12 cellular contexts compared by ENCODE assay signal in genomic region chr13:110352735-110353134, GRCh38. TPM values are rescaled to one million over a fixed set of nuclear protein-coding genes. Genes with fewer than 3 reads are reported as not detected.
A peak's percentile ranks its signal among the peaks of the same experiment; 100 is the strongest.
DNase-seq lines count a peak whose midpoint lies in the region; ATAC-seq and TF ChIP-seq lines count a peak whose summit lies in the region.
"Had no signal": no experiment of that assay in that cellular context is flagged by ENCODE, and none has a peak within 500 bp of the region (broad histone marks: within the 10 kb centered on the region; RNA-seq: fewer than 3 reads in every experiment).

No MANE protein-coding gene starts in this region.

- H3K4me3 Mint-ChIP-seq in type B pancreatic cell = no peak overlapping the region
- H3K4me3 Mint-ChIP-seq: T-helper 2 cell treated with Interferon-gamma antibody and Interleukin-4, amounts not matched to agents 5 μg/mL and 100 μg/mL, for 36 hours had no signal

- H3K9me3 ChIP-seq in cardiac muscle cell (ENCODE audit: low read depth) (no peaks in the 10 kb centered on the region), WERI-Rb-1 (ENCODE audit: severe bottlenecking) (no peaks in the 10 kb centered on the region), left lung (no peaks in the 10 kb centered on the region), SJCRH30 (replicated peaks) (no peaks in the 10 kb centered on the region)

- no peak overlapping the region for H3K27ac ChIP-seq in cardiac muscle cell
- no peak overlapping the region for H3K27ac ChIP-seq in WERI-Rb-1
- H3K27ac ChIP-seq in left lung = peak overlapping the region in 1 of 2 donors; percentile 5
- no peak overlapping the region for H3K27ac ChIP-seq in SJCRH30

- H3K4me1 ChIP-seq in cardiac muscle cell (ENCODE audit: low read depth) = peaks cover 25% of the 10 kb centered on the region
- H3K4me1 ChIP-seq in left lung = peaks cover 0 to 16% of the 10 kb centered on the region in 2 donors
- H3K4me1 ChIP-seq in SJCRH30 = peaks cover 29% of the 10 kb centered on the region

- no peaks in the 10 kb centered on the region for H3K27me3 ChIP-seq in cardiac muscle cell
- no peaks in the 10 kb centered on the region for H3K27me3 ChIP-seq in WERI-Rb-1 (ENCODE audit: insufficient read depth, low read depth, severe bottlenecking)
- no peaks in the 10 kb centered on the region for H3K27me3 ChIP-seq in kidney epithelial cell (ENCODE audit: control insufficient read depth, insufficient read depth, low read length)
- H3K27me3 ChIP-seq in left lung = no peaks in the 10 kb centered on the region
- no peaks in the 10 kb centered on the region for H3K27me3 ChIP-seq in SJCRH30

- H3K27ac Mint-ChIP-seq in type B pancreatic cell = no peak overlapping the region
- H3K27ac Mint-ChIP-seq: T-helper 2 cell treated with Interferon-gamma antibody and Interleukin-4, amounts not matched to agents 5 μg/mL and 100 μg/mL, for 36 hours had no signal

- ATAC-seq in left ventricle myocardium superior (no peak), left lung (no peak)

- no peak for DNase-seq in cardiac muscle cell (ENCODE audit: low read depth in 1 of 2, low spot score in 1 of 2)
- no peak for DNase-seq in left ventricle myocardium superior
- peak; percentile 36 for DNase-seq in WERI-Rb-1
- no peak for DNase-seq in kidney epithelial cell (ENCODE audit: low read depth)
- DNase-seq in type B pancreatic cell (ENCODE audit: extremely low spot score, unreplicated experiment) = no peak
- DNase-seq in GF-D8 (lab: John Stamatoyannopoulos, UW) = no peak
- DNase-seq in left lung = no peak
- no peak for DNase-seq in SJCRH30
- DNase-seq: activated CD8-positive, alpha-beta memory T cell treated with anti-CD3 and anti-CD28 coated beads, Interleukin-2, amount 50 U/mL, for 4 hours; NCI-H1092 treated with DMSO at 0.1 percent for 48 hours; nucleus accumbens had no signal

- H3K9me3 Mint-ChIP-seq in type B pancreatic cell = no peaks in the 10 kb centered on the region
- H3K9me3 Mint-ChIP-seq: T-helper 2 cell treated with Interferon-gamma antibody and Interleukin-4, amounts not matched to agents 5 μg/mL and 100 μg/mL, for 36 hours had no signal

- TF ChIP-seq CTCF in cardiac muscle cell (IDR thresholded peaks at IDR 0.05; ENCODE audit: low read depth, low read length) = peak; percentile 33
- TF ChIP-seq CTCF in WERI-Rb-1 (IDR thresholded peaks at IDR 0.05; ENCODE audit: low read depth, low read length) = peak; percentile 68
- peak; percentile 40 for TF ChIP-seq CTCF in kidney epithelial cell (IDR thresholded peaks at IDR 0.05; ENCODE audit: insufficient read depth, low read length, poor library complexity, severe bottlenecking)
- peak; percentile 33 for TF ChIP-seq CTCF in type B pancreatic cell (conservative IDR thresholded peaks at IDR 0.05)
- no peak for TF ChIP-seq CTCF in left lung (IDR thresholded peaks at IDR 0.05)

- H3K36me3 ChIP-seq in cardiac muscle cell = no peaks in the 10 kb centered on the region
- peaks cover 5% of the 10 kb centered on the region; the same call in 1 of the 2 replicates for H3K36me3 ChIP-seq in WERI-Rb-1
- H3K36me3 ChIP-seq in kidney epithelial cell (ENCODE audit: control insufficient read depth, insufficient read depth, low read length) = peaks cover 1% of the 10 kb centered on the region
- H3K36me3 ChIP-seq in left lung = no peaks in the 10 kb centered on the region
- peaks cover 9% of the 10 kb centered on the region; the same call in 1 of the 2 replicates for H3K36me3 ChIP-seq in SJCRH30

- no peaks in the 10 kb centered on the region for H3K27me3 Mint-ChIP-seq in type B pancreatic cell

- H3K36me3 Mint-ChIP-seq in type B pancreatic cell = peaks cover 4% of the 10 kb centered on the region

- intact Hi-C loops in left ventricle myocardium superior (cut with micrococcal nuclease) (no loop called here), left lung (cut with DNase I) (no loop called here)

- no peak overlapping the region for H3K4me3 ChIP-seq in cardiac muscle cell
- H3K4me3 ChIP-seq in WERI-Rb-1 (ENCODE audit: low read depth, low read length) = no peak overlapping the region
- H3K4me3 ChIP-seq in kidney epithelial cell (ENCODE audit: low read depth, low read length) = no peak overlapping the region
- no peak overlapping the region for H3K4me3 ChIP-seq in left lung
- no peak overlapping the region for H3K4me3 ChIP-seq in SJCRH30

- peaks cover 5% of the 10 kb centered on the region for H3K4me1 Mint-ChIP-seq in type B pancreatic cell (ENCODE audit: unreplicated experiment)

RNA-seq across cellular contexts. Expression of gene COL4A2, which starts 45.7 kb away (rescaled TPM):
- 285 and 516 TPM in 2 replicates for total RNA-seq in cardiac muscle cell
- polyA plus RNA-seq in cardiac muscle cell = 184 and 277 TPM in 2 replicates
- 126 TPM for total RNA-seq in left ventricle myocardium superior
- 1,736 and 1,860 TPM in 2 replicates for total RNA-seq in kidney epithelial cell
- total RNA-seq in type B pancreatic cell (ENCODE audit: low replicate concordance) = 38.6 and 145 TPM in 2 replicates
- 100 to 1,000 TPM; 343 to 638 TPM for total RNA-seq in left lung
- total RNA-seq in SJCRH30 (2014; rRNA removed; shearing (Covaris generic)) = 251 and 258 TPM in 2 replicates

RNA-seq across cellular contexts. Expression of gene COL4A1, which starts 45.8 kb away (rescaled TPM):
- 107 and 171 TPM in 2 replicates for total RNA-seq in cardiac muscle cell
- 73.9 and 95.2 TPM in 2 replicates for polyA plus RNA-seq in cardiac muscle cell
- 119 TPM for total RNA-seq in left ventricle myocardium superior
- total RNA-seq in kidney epithelial cell = 1,018 and 1,045 TPM in 2 replicates
- 20.4 and 83.6 TPM in 2 replicates for total RNA-seq in type B pancreatic cell (ENCODE audit: low replicate concordance)
- total RNA-seq in left lung = 1,000 to 10,000 TPM in 1 of 2 donors, 100 to 1,000 TPM in 1; 418 to 1,057 TPM
- total RNA-seq in SJCRH30 (2014; rRNA removed; shearing (Covaris generic)) = 269 and 271 TPM in 2 replicates

Comparison
In these comparisons a context has a peak if more than half of its experiments do, and no peak if none do; other contexts are left out.
1. CTCF ChIP-seq: peak in cardiac muscle cell (single experiment), WERI-Rb-1 (single experiment), kidney epithelial cell (single experiment) and type B pancreatic cell (single experiment); none in left lung (0 of 2).